ENCODE assay signal across 1 cellular context in genomic region chr1:92886886-92887419, GRCh38.
A peak's percentile ranks its signal among the peaks of the same experiment; 100 is the strongest.
TF ChIP-seq lines count a peak whose summit lies in the region.

No MANE protein-coding gene starts in this region.

TF ChIP-seq in HepG2, 621 proteins besides CTCF, POLR2A, EP300 and RAD21 (continued from another document and continues in another):
- TF ChIP-seq ZNF512 (CRISPR knock-in tag; IDR thresholded peaks at IDR 0.05) (no peak), NCOR1 (IDR thresholded peaks at IDR 0.05; ENCODE audit: borderline replicate concordance, low read length) (no peak; the same call in 1 of the 2 replicates), TRIM24 (CRISPR knock-in tag; IDR thresholded peaks at IDR 0.05) (no peak), MLXIP (CRISPR knock-in tag; IDR thresholded peaks at IDR 0.05; ENCODE audit: borderline replicate concordance) (no peak), ZNF253 (CRISPR knock-in tag; IDR thresholded peaks at IDR 0.05; ENCODE audit: borderline replicate concordance) (no peak), ZNF607 (CRISPR knock-in tag; IDR thresholded peaks at IDR 0.05; ENCODE audit: borderline replicate concordance) (0 out of 2 replicates have a peak, but pooled peaks have one; percentile 20), SKI (IDR thresholded peaks at IDR 0.05; ENCODE audit: partially characterized antibody) (peak; percentile 68), CEBPZ (IDR thresholded peaks at IDR 0.05; ENCODE audit: low read length) (no peak), SRY (CRISPR knock-in tag; IDR thresholded peaks at IDR 0.05) (no peak), PAWR (CRISPR knock-in tag; IDR thresholded peaks at IDR 0.05; ENCODE audit: borderline replicate concordance) (no peak), PLSCR1 (CRISPR knock-in tag; IDR thresholded peaks at IDR 0.05; ENCODE audit: borderline replicate concordance) (no peak), ZNF780A (CRISPR knock-in tag; IDR thresholded peaks at IDR 0.05) (no peak), CERS6 (CRISPR knock-in tag; IDR thresholded peaks at IDR 0.05) (no peak), ZHX1 (CRISPR knock-in tag; IDR thresholded peaks at IDR 0.05; ENCODE audit: low read depth) (no peak), DZIP1 (CRISPR knock-in tag; IDR thresholded peaks at IDR 0.05) (no peak), CBX5 (CRISPR knock-in tag; IDR thresholded peaks at IDR 0.05; ENCODE audit: borderline replicate concordance) (no peak), ZNF224 (CRISPR knock-in tag; IDR thresholded peaks at IDR 0.05) (no peak), ZNF678 (CRISPR knock-in tag; IDR thresholded peaks at IDR 0.05) (no peak), ZBTB46 (CRISPR knock-in tag; IDR thresholded peaks at IDR 0.05; ENCODE audit: borderline replicate concordance) (no peak), ZNF160 (CRISPR knock-in tag; IDR thresholded peaks at IDR 0.05) (no peak), NFYB (CRISPR knock-in tag; IDR thresholded peaks at IDR 0.05) (peak; percentile 79), ARID5B (CRISPR knock-in tag; IDR thresholded peaks at IDR 0.05) (peak; percentile 92), ZNF792 (CRISPR knock-in tag; IDR thresholded peaks at IDR 0.05) (no peak), PAF1 (CRISPR knock-in tag; IDR thresholded peaks at IDR 0.05) (no peak), ZNF33B (CRISPR knock-in tag; IDR thresholded peaks at IDR 0.05) (no peak), POLR2AphosphoS5 (IDR thresholded peaks at IDR 0.05; ENCODE audit: low read depth, low read length) (no peak), PLRG1 (conservative IDR thresholded peaks at IDR 0.05) (no peak)
